Comparison of ENCODE assay signal across 28 cellular contexts in genomic region chr10:29104661-29105369, GRCh38.
DNase-seq lines count a peak whose midpoint lies in the region; ATAC-seq, FAIRE-seq and TF ChIP-seq lines count a peak whose summit lies in the region.
"Had no signal": no experiment of that assay in that cellular context is flagged by ENCODE, and none has a peak within 500 bp of the region (broad histone marks: within the 10 kb centered on the region; RNA-seq: fewer than 3 reads in every experiment).

No MANE protein-coding gene starts in this region.

- no peak for ATAC-seq in stimulated activated naive CD8-positive, alpha-beta T cell treated with anti-CD3 and anti-CD28 coated beads, Interleukin-15, amount 100 ng/mL, for 72 hours
- ATAC-seq: activated CD8-positive, alpha-beta memory T cell treated with anti-CD3 and anti-CD28 coated beads, Interleukin-2, amount 10 ng/mL, durations not matched to agents 7 days and 5 days; activated T-cell treated with anti-CD3 and anti-CD28 coated beads, Interleukin-2, amount 50 U/mL, for 72 hours; left ventricle myocardium superior; stimulated activated effector memory CD8-positive, alpha-beta T cell treated with anti-CD3 and anti-CD28 coated beads, Interleukin-12 subunit alpha, Interleukin-12 subunit beta, amount 100 ng/mL, for 72 hours; WTC11 had no signal

- no peak overlapping the region for H3K9ac ChIP-seq in astrocyte (ENCODE audit: low read length)
- H3K9ac ChIP-seq in mesendoderm (ENCODE audit: low read length): no peak overlapping the region

- peaks cover 24% of the 10 kb centered on the region for H3K4me1 Mint-ChIP-seq in astrocyte (ENCODE audit: low read depth, unreplicated experiment)
- no peaks in the 10 kb centered on the region for H3K4me1 Mint-ChIP-seq in stimulated activated naive CD8-positive, alpha-beta T cell treated with anti-CD3 and anti-CD28 coated beads, Interleukin-15, amount 100 ng/mL, for 72 hours
- H3K4me1 Mint-ChIP-seq: stimulated activated effector memory CD8-positive, alpha-beta T cell treated with anti-CD3 and anti-CD28 coated beads, Interleukin-12 subunit alpha, Interleukin-12 subunit beta, amount 100 ng/mL, for 72 hours had no signal

- H2BK15ac ChIP-seq in mesendoderm (replicated peaks; ENCODE audit: low read depth): no peak overlapping the region

- no peaks in the 10 kb centered on the region for H3K9me3 Mint-ChIP-seq in astrocyte (ENCODE audit: unreplicated experiment)
- no peaks in the 10 kb centered on the region for H3K9me3 Mint-ChIP-seq in stimulated activated naive CD8-positive, alpha-beta T cell treated with anti-CD3 and anti-CD28 coated beads, Interleukin-15, amount 100 ng/mL, for 72 hours
- H3K9me3 Mint-ChIP-seq: activated T-cell treated with anti-CD3 and anti-CD28 coated beads, Interleukin-2, amount 50 U/mL, for 72 hours; stimulated activated effector memory CD8-positive, alpha-beta T cell treated with anti-CD3 and anti-CD28 coated beads, Interleukin-12 subunit alpha, Interleukin-12 subunit beta, amount 100 ng/mL, for 72 hours had no signal

- H3K18ac ChIP-seq in mesendoderm (ENCODE audit: low read length): no peak overlapping the region

- in situ Hi-C loops in transverse colon (cut with MboI; ENCODE audit: low pct_ligation_motif_present in 1 of 4, low pct_unique_long_range_greater_than_20kb in 1 of 4, low sequenced_read_pairs in 3 of 4): no loop called here

- WGBS in mesendoderm (ENCODE audit: extremely low coverage, insufficient coverage, low lambda C conversion rate): no CpG with 5 or more reads among the region's 7 CpGs
- WGBS in transverse colon (ENCODE audit: low coverage in 1 of 2), 2 donors: 39 to 42% methylated on average over 7 of the region's 7 CpGs

- H4K5ac ChIP-seq in mesendoderm (ENCODE audit: low read length): no peak overlapping the region

- H2BK5ac ChIP-seq in mesendoderm (ENCODE audit: low read length): no peak overlapping the region

- FAIRE-seq in astrocyte (lab: Jason Lieb, UNC): no peak
- FAIRE-seq: bronchial epithelial cell, GM18507, H1 had no signal

- TF ChIP-seq POLR2A in transverse colon (IDR thresholded peaks at IDR 0.05): no peak

- H3K23ac ChIP-seq in mesendoderm (ENCODE audit: low read length): no peak overlapping the region

- peaks cover 20% of the 10 kb centered on the region for H3K4me1 ChIP-seq in astrocyte (ENCODE audit: insufficient read depth, low read length)
- peaks cover 14% of the 10 kb centered on the region for H3K4me1 ChIP-seq in mesendoderm (ENCODE audit: control insufficient read depth, low read depth, low read length)
- peaks cover 0 to 13% (median 3%) of the 10 kb centered on the region in 4 donors for H3K4me1 ChIP-seq in transverse colon
- H3K4me1 ChIP-seq: esophagus muscularis mucosa had no signal

- H3K27ac Mint-ChIP-seq in astrocyte (ENCODE audit: unreplicated experiment): no peak overlapping the region
- no peak overlapping the region for H3K27ac Mint-ChIP-seq in stimulated activated naive CD8-positive, alpha-beta T cell treated with anti-CD3 and anti-CD28 coated beads, Interleukin-15, amount 100 ng/mL, for 72 hours
- H3K27ac Mint-ChIP-seq: activated CD8-positive, alpha-beta memory T cell treated with anti-CD3 and anti-CD28 coated beads, Interleukin-2, amount 10 ng/mL, durations not matched to agents 7 days and 5 days; activated T-cell treated with anti-CD3 and anti-CD28 coated beads, Interleukin-2, amount 50 U/mL, for 72 hours; CD4-positive, alpha-beta memory T cell; endodermal cell; stimulated activated effector memory CD8-positive, alpha-beta T cell treated with anti-CD3 and anti-CD28 coated beads, Interleukin-12 subunit alpha, Interleukin-12 subunit beta, amount 100 ng/mL, for 72 hours; WTC11 had no signal

- DNase-seq in H4 (ENCODE audit: low spot score) (peak; percentile 7), astrocyte (ENCODE audit: low read depth) (no peak), mesendoderm (no peak), transverse colon (peak; percentile 23), amniotic stem cell (lab: John Stamatoyannopoulos, UW) (no peak), NCI-H69 (lab: John Stamatoyannopoulos, UW) (no peak)
- no peak for DNase-seq in stimulated activated naive CD8-positive, alpha-beta T cell treated with anti-CD3 and anti-CD28 coated beads, Interleukin-15, amount 100 ng/mL, for 72 hours
- DNase-seq: activated CD4-positive, alpha-beta T cell treated with anti-CD3 and anti-CD28 coated beads, Interleukin-2, amount 50 U/mL, for 1 hour; activated CD8-positive, alpha-beta memory T cell treated with anti-CD3 and anti-CD28 coated beads, Interleukin-2, amount 10 ng/mL, durations not matched to agents 7 days and 5 days; activated naive CD4-positive, alpha-beta T cell treated with Interleukin-2 at 50 U/mL for 16 hours; activated T-cell treated with anti-CD3 and anti-CD28 coated beads, Interleukin-2, amount 50 U/mL, for 72 hours; CD4-positive, alpha-beta memory T cell; endodermal cell; GDM1; KG1; left ventricle myocardium superior; MV-4-11; NCI-H1694; T-helper 9 cell had no signal

- H2BK120ac ChIP-seq in mesendoderm (ENCODE audit: low read depth, low read length): no peak overlapping the region

- no peak overlapping the region for H4K8ac ChIP-seq in mesendoderm (ENCODE audit: low read depth, low read length)

- H3K9me3 ChIP-seq in astrocyte (ENCODE audit: insufficient read depth, low read depth, low read length) (no peaks in the 10 kb centered on the region), transverse colon (no peaks in the 10 kb centered on the region)
- H3K9me3 ChIP-seq: adrenal gland, esophagus muscularis mucosa, thoracic aorta had no signal

- TF ChIP-seq CTCF in astrocyte (IDR thresholded peaks at IDR 0.05; ENCODE audit: insufficient read depth, low read depth, low read length): no peak
- no peak for TF ChIP-seq CTCF in transverse colon (IDR thresholded peaks at IDR 0.05)

- H3K4me3 Mint-ChIP-seq in astrocyte (ENCODE audit: unreplicated experiment): no peak overlapping the region
- no peak overlapping the region for H3K4me3 Mint-ChIP-seq in stimulated activated naive CD8-positive, alpha-beta T cell treated with anti-CD3 and anti-CD28 coated beads, Interleukin-15, amount 100 ng/mL, for 72 hours
- H3K4me3 Mint-ChIP-seq: activated CD8-positive, alpha-beta memory T cell treated with anti-CD3 and anti-CD28 coated beads, Interleukin-2, amount 10 ng/mL, durations not matched to agents 7 days and 5 days; activated T-cell treated with anti-CD3 and anti-CD28 coated beads, Interleukin-2, amount 50 U/mL, for 72 hours; CD4-positive, alpha-beta memory T cell; endodermal cell; stimulated activated effector memory CD8-positive, alpha-beta T cell treated with anti-CD3 and anti-CD28 coated beads, Interleukin-12 subunit alpha, Interleukin-12 subunit beta, amount 100 ng/mL, for 72 hours; WTC11 had no signal

- H3K56ac ChIP-seq in mesendoderm (ENCODE audit: low read length): peak overlapping the region; percentile 10

- no peak overlapping the region for H2AFZ ChIP-seq in astrocyte (ENCODE audit: low read depth, low read length)

- H3K36me3 Mint-ChIP-seq in astrocyte (ENCODE audit: low read depth, unreplicated experiment): no peaks in the 10 kb centered on the region
- H3K36me3 Mint-ChIP-seq: activated CD8-positive, alpha-beta memory T cell treated with anti-CD3 and anti-CD28 coated beads, Interleukin-2, amount 10 ng/mL, durations not matched to agents 7 days and 5 days; CD4-positive, alpha-beta memory T cell; stimulated activated effector memory CD8-positive, alpha-beta T cell treated with anti-CD3 and anti-CD28 coated beads, Interleukin-12 subunit alpha, Interleukin-12 subunit beta, amount 100 ng/mL, for 72 hours had no signal

- H3K36me3 ChIP-seq in astrocyte (ENCODE audit: insufficient read depth, low read length) (no peaks in the 10 kb centered on the region), mesendoderm (ENCODE audit: control insufficient read depth, insufficient read depth, low read length) (no peaks in the 10 kb centered on the region), transverse colon (no peaks in the 10 kb centered on the region)
- H3K36me3 ChIP-seq: adrenal gland, esophagus muscularis mucosa, thoracic aorta had no signal

- no peak for TF ChIP-seq EP300 in transverse colon (IDR thresholded peaks at IDR 0.05; ENCODE audit: low read depth)

- H3K79me2 ChIP-seq in astrocyte (ENCODE audit: insufficient read depth, low read length): no peaks in the 10 kb centered on the region
- no peaks in the 10 kb centered on the region for H3K79me2 ChIP-seq in mesendoderm (ENCODE audit: control insufficient read depth, insufficient read depth, low read length)

- intact Hi-C loops in transverse colon (cut with DNase I; ENCODE audit: low total_unique reads): no loop called here

- H3K27ac ChIP-seq in astrocyte (ENCODE audit: low read depth, low read length) (peak overlapping the region; percentile 22), mesendoderm (ENCODE audit: low read depth, low read length) (no peak overlapping the region), transverse colon (peak overlapping the region in 2 of 4 donors; percentile 30 to 54)
- H3K27ac ChIP-seq: adrenal gland, esophagus muscularis mucosa, skin epidermis, thoracic aorta had no signal

- H3K27me3 Mint-ChIP-seq in astrocyte (ENCODE audit: low read depth, unreplicated experiment): peaks cover 3% of the 10 kb centered on the region
- peaks cover 44% of the 10 kb centered on the region for H3K27me3 Mint-ChIP-seq in stimulated activated naive CD8-positive, alpha-beta T cell treated with anti-CD3 and anti-CD28 coated beads, Interleukin-15, amount 100 ng/mL, for 72 hours
- H3K27me3 Mint-ChIP-seq: activated CD8-positive, alpha-beta memory T cell treated with anti-CD3 and anti-CD28 coated beads, Interleukin-2, amount 10 ng/mL, durations not matched to agents 7 days and 5 days had no signal

- H3K27me3 ChIP-seq in astrocyte (ENCODE audit: insufficient read depth, low read length): no peaks in the 10 kb centered on the region
- H3K27me3 ChIP-seq in mesendoderm (ENCODE audit: insufficient read depth, low read length, poor library complexity): no peaks in the 10 kb centered on the region
- no peaks in the 10 kb centered on the region for H3K27me3 ChIP-seq in transverse colon
- H3K27me3 ChIP-seq: adrenal gland had no signal

- no peak overlapping the region for H3K4ac ChIP-seq in mesendoderm (ENCODE audit: low read depth, low read length)

- H4K20me1 ChIP-seq in astrocyte (ENCODE audit: insufficient read depth, low read length): no peaks in the 10 kb centered on the region

- no peak overlapping the region for H3K4me3 ChIP-seq in astrocyte (ENCODE audit: insufficient read depth, low read depth, low read length)
- no peak overlapping the region for H3K4me3 ChIP-seq in mesendoderm (ENCODE audit: low read length)
- H3K4me3 ChIP-seq in transverse colon: no peak overlapping the region
- H3K4me3 ChIP-seq: adrenal gland, esophagus muscularis mucosa, skin epidermis, thoracic aorta had no signal

- H2AK5ac ChIP-seq in mesendoderm (ENCODE audit: low read length): peak overlapping the region; percentile 41

- no peaks in the 10 kb centered on the region for H3K79me1 ChIP-seq in mesendoderm (ENCODE audit: low read length)

- H3K4me2 ChIP-seq in astrocyte (ENCODE audit: low read length): peak overlapping the region; percentile 76
- H3K4me2 ChIP-seq in mesendoderm (ENCODE audit: low read length): no peak overlapping the region

Comparison
In these comparisons a context has a peak if more than half of its experiments do, and no peak if none do; other contexts are left out.
1. DNase-seq: peak in H4 (single experiment) and transverse colon (single experiment); none in astrocyte (single experiment), mesendoderm (single experiment), stimulated activated naive CD8-positive, alpha-beta T cell treated with anti-CD3 and anti-CD28 coated beads, Interleukin-15, amount 100 ng/mL, for 72 hours (0 of 2), amniotic stem cell (single experiment) and NCI-H69 (single experiment).